ENCODE assay signal across 17 cellular contexts in the genomic region with DNA sequence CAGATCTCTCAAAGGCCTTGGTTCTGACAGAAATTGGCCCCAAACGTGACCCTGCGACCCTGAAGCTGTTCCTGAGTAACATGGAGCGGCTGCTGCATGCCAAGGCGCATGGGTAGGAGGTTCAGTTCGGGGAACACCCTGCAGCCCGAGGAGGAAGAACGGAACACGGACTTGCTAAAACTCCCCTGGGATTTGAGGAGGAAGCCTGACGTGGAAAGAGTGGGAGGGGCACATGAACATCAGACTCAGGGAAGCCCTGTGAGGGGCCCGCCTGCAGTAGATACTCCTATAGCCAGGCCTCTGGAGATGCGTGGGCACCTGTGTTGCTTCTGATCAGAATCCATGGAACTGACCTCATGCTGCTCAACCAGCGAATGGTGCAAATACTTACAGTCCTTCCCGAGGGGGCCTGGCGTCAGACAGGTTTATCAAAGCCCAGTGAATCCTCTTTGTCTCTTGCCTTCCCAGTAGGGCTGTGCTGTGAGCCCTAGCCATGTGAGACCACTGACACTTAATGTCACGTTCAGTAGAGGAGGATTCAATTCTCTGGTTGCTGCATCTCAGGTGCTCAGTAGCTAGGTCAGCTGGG. TPM values are rescaled to one million over a fixed set of nuclear protein-coding genes. Genes with fewer than 3 reads are reported as not detected.
A peak's percentile ranks its signal among the peaks of the same experiment; 100 is the strongest.
DNase-seq lines count a peak whose midpoint lies in the region; ATAC-seq, FAIRE-seq and TF ChIP-seq lines count a peak whose summit lies in the region.
"Had no signal": no experiment of that assay in that cellular context is flagged by ENCODE, and none has a peak within 500 bp of the region (broad histone marks: within the 10 kb centered on the region; RNA-seq: fewer than 3 reads in every experiment).

No MANE protein-coding gene starts in this region.

- FAIRE-seq in small intestine (lab: Jason Lieb, UNC): no peak
- FAIRE-seq: D721Med had no signal

- no peaks in the 10 kb centered on the region for H3K79me2 ChIP-seq in OCI-LY7 (ENCODE audit: insufficient read depth, low read depth, low read length)

- in situ Hi-C loops in gastrocnemius medialis (cut with MboI; ENCODE audit: low sequenced_read_pairs in 4 of 4): loop anchor here in 1 of 4 donors (25.0 kb wide), 1 partner anchor 291 kb away; no protein-coding TSS in a partner anchor

- POLR2A ChIA-PET in OCI-LY7 (lab: Charles Lee): interaction anchor here (0.7 to 0.8 kb wide), 2 partner anchors 9 to 23 kb away, joined by 4 to 5 read pairs; no protein-coding TSS in a partner anchor

- no peaks in the 10 kb centered on the region for H3K27me3 ChIP-seq in BLaER1
- no peaks in the 10 kb centered on the region for H3K27me3 ChIP-seq in gastrocnemius medialis
- H3K27me3 ChIP-seq in upper lobe of right lung: no peaks in the 10 kb centered on the region
- no peaks in the 10 kb centered on the region for H3K27me3 ChIP-seq in small intestine (ENCODE audit: control insufficient read depth in 2 of 2, insufficient read depth in 2 of 2, low read length in 2 of 2)

- no peak for TF ChIP-seq POLR2A in gastrocnemius medialis (IDR thresholded peaks at IDR 0.05)

- TF ChIP-seq CTCF in OCI-LY7 (conservative IDR thresholded peaks at IDR 0.05; ENCODE audit: low read length): no peak
- TF ChIP-seq CTCF in fibroblast of mammary gland (conservative IDR thresholded peaks at IDR 0.05; ENCODE audit: control insufficient read depth, insufficient read depth, low read depth, low read length): no peak
- no peak for TF ChIP-seq CTCF in gastrocnemius medialis (IDR thresholded peaks at IDR 0.05 in 4 of 5, conservative IDR thresholded peaks at IDR 0.05 in 1 of 5)
- no peak for TF ChIP-seq CTCF in upper lobe of right lung (IDR thresholded peaks at IDR 0.05)

- H3K4me2 ChIP-seq in BLaER1: peak overlapping the region; percentile 68
- no peak overlapping the region for H3K4me2 ChIP-seq in OCI-LY7 (ENCODE audit: low read length)

- intact Hi-C loops in OCI-LY7 (cut with micrococcal nuclease; ENCODE audit: unreplicated experiment): no loop called here
- intact Hi-C loops in gastrocnemius medialis (cut with DNase I; ENCODE audit: low total_unique reads): loop anchor here (5.0 kb wide), 2 partner anchors 46 to 171 kb away; a partner anchor contains a TSS
- intact Hi-C loops in upper lobe of right lung (cut with DNase I): no loop called here

- H3K27ac ChIP-seq in BLaER1 (peak overlapping the region; percentile 24), OCI-LY7 (ENCODE audit: low read depth, low read length, poor library complexity, severe bottlenecking) (no peak overlapping the region), gastrocnemius medialis (peak overlapping the region; percentile 83 to 90 (median 87)), upper lobe of right lung (no peak overlapping the region), small intestine (ENCODE audit: low read depth in 1 of 2, low read length in 1 of 2) (no peak overlapping the region)
- H3K27ac ChIP-seq: C4-2B had no signal

- H4K20me1 ChIP-seq in BLaER1 (no peaks in the 10 kb centered on the region), OCI-LY7 (ENCODE audit: insufficient read depth, low read length) (no peaks in the 10 kb centered on the region)

- no TSS peak for BruUV-seq in OCI-LY7 (replicated peaks; lab: Mats Ljungman, UMichigan)

- H2AFZ ChIP-seq in OCI-LY7 (ENCODE audit: low read length): no peak overlapping the region

- peak overlapping the region; percentile 15; the same call in 1 of the 2 replicates for H3K9ac ChIP-seq in BLaER1

- H3K9me3 ChIP-seq in BLaER1 (no peaks in the 10 kb centered on the region), OCI-LY7 (ENCODE audit: low read length) (no peaks in the 10 kb centered on the region), gastrocnemius medialis (no peaks in the 10 kb centered on the region), upper lobe of right lung (no peaks in the 10 kb centered on the region), small intestine (ENCODE audit: control insufficient read depth, low read depth) (no peaks in the 10 kb centered on the region)

- H3K4me3 ChIP-seq in BLaER1 (no peak overlapping the region), OCI-LY7 (ENCODE audit: low read depth, low read length, poor library complexity, severe bottlenecking) (no peak overlapping the region), fibroblast of mammary gland (ENCODE audit: control insufficient read depth, low read depth, low read length) (no peak overlapping the region), gastrocnemius medialis (no peak overlapping the region), upper lobe of right lung (no peak overlapping the region), small intestine (ENCODE audit: low read depth in 1 of 2, low read length in 2 of 2) (no peak overlapping the region)

- H3K4me1 ChIP-seq in BLaER1: peaks cover 27% of the 10 kb centered on the region
- no peaks in the 10 kb centered on the region for H3K4me1 ChIP-seq in OCI-LY7 (ENCODE audit: insufficient read depth, low read length, poor library complexity, severe bottlenecking)
- H3K4me1 ChIP-seq in gastrocnemius medialis: peaks cover 22 to 29% of the 10 kb centered on the region in 2 donors
- H3K4me1 ChIP-seq in upper lobe of right lung: no peaks in the 10 kb centered on the region
- H3K4me1 ChIP-seq in small intestine (ENCODE audit: control insufficient read depth in 2 of 2, insufficient read depth in 1 of 2, low read depth in 1 of 2, low read length in 1 of 2): peaks cover 0 to 3% of the 10 kb centered on the region in 2 donors

- CTCF ChIA-PET in OCI-LY7 (lab: Charles Lee; ENCODE audit: unreplicated experiment): no interaction called here

- peaks cover 53% of the 10 kb centered on the region for H3K36me3 ChIP-seq in BLaER1
- peaks cover 4% of the 10 kb centered on the region; the same call in 1 of the 2 replicates for H3K36me3 ChIP-seq in OCI-LY7 (ENCODE audit: insufficient read depth, low read length)
- peaks cover 0 to 36% of the 10 kb centered on the region in 2 donors for H3K36me3 ChIP-seq in gastrocnemius medialis
- peaks cover 22% of the 10 kb centered on the region for H3K36me3 ChIP-seq in upper lobe of right lung
- no peaks in the 10 kb centered on the region for H3K36me3 ChIP-seq in small intestine (ENCODE audit: control insufficient read depth in 2 of 2, insufficient read depth in 2 of 2, low read length in 2 of 2)

- no peak for ATAC-seq in gastrocnemius medialis
- ATAC-seq in upper lobe of right lung: no peak

- DNase-seq in OCI-LY7 (ENCODE audit: low spot score) (peak; percentile 20), fibroblast of mammary gland (ENCODE audit: low read depth) (peak; percentile 37), gastrocnemius medialis (no peak), upper lobe of right lung (no peak), AML-193 (lab: John Stamatoyannopoulos, UW) (no peak), small intestine (no peak)
- no peak for DNase-seq in activated CD4-positive, alpha-beta T cell treated with anti-CD3 and anti-CD28 coated beads for 48 hours
- DNase-seq: DMS79 treated with DMSO at 0.1 percent for 48 hours; H7; HFFc6; KBM-7; NCI-H1694; NCI-H2081 treated with DMSO at 0.1 percent for 48 hours; NK-92 treated with Interleukin-12 subunit alpha and Interleukin-12 subunit beta, amount 100 ng/mL, for 24 hours had no signal

- WGBS in small intestine, 3 donors: 86 to 92% (median 88%) methylated on average over 15 of the region's 15 CpGs

- no peaks in the 10 kb centered on the region for H3K9me2 ChIP-seq in OCI-LY7 (ENCODE audit: insufficient read depth, low read length)

RNA-seq across cellular contexts. Expression of a gene that starts 46.8 kb away (rescaled TPM):
- total RNA-seq in OCI-LY7 (2014; rRNA removed; shearing (Covaris generic)): 35.0 and 59.0 TPM in 2 replicates
- total RNA-seq in OCI-LY7 (2022) (51.9 and 55.8 TPM in 2 replicates), gastrocnemius medialis (100 to 1,000 TPM; 245 to 391 (median 274) TPM), upper lobe of right lung (54.6 TPM)
- polyA plus RNA-seq in small intestine: 10 to 100 TPM; 22.6 to 58.3 (median 26.7) TPM

Comparison
In these comparisons a context has a peak if more than half of its experiments do, and no peak if none do; other contexts are left out.
1. H3K27ac ChIP-seq: peak in BLaER1 (single experiment) and gastrocnemius medialis (4 of 4); none in OCI-LY7 (single experiment), upper lobe of right lung (single experiment) and small intestine (0 of 2).
2. DNase-seq: peak in OCI-LY7 (single experiment) and fibroblast of mammary gland (single experiment); none in gastrocnemius medialis (0 of 2), upper lobe of right lung (single experiment), AML-193 (0 of 2), small intestine (single experiment) and activated CD4-positive, alpha-beta T cell treated with anti-CD3 and anti-CD28 coated beads for 48 hours (single experiment).